Comparison of ENCODE assay signal across 36 cellular contexts in genomic region chr7:82255706-82256105, GRCh38.
"Had no signal": no experiment of that assay in that cellular context is flagged by ENCODE, and none has a peak within 500 bp of the region (broad histone marks: within the 10 kb centered on the region; RNA-seq: fewer than 3 reads in every experiment).

No MANE protein-coding gene starts in this region.

- H3K27me3 Mint-ChIP-seq: activated B cell treated with CpG ODN at 0.5 μM for 24 hours; activated CD4-positive, alpha-beta memory T cell treated with anti-CD3 and anti-CD28 coated beads for 36 hours; activated CD4-positive, alpha-beta T cell treated with anti-CD3 and anti-CD28 coated beads, Interleukin-2, amount 10 ng/mL, durations not matched to agents 24 days and 14 days; activated CD8-positive, alpha-beta T cell treated with anti-CD3 and anti-CD28 coated beads for 36 hours; activated naive CD8-positive, alpha-beta T cell treated with anti-CD3 and anti-CD28 coated beads for 36 hours; activated T-helper 17 cell treated with anti-CD3 and anti-CD28 coated beads, Interleukin-2, amount 50 U/mL, for 72 hours had no signal

- ATAC-seq: activated CD8-positive, alpha-beta T cell treated with anti-CD3 and anti-CD28 coated beads for 36 hours; activated naive CD4-positive, alpha-beta T cell treated with anti-CD3 and anti-CD28 coated beads, Interleukin-2, amount 50 U/mL, for 72 hours; activated T-cell treated with anti-CD3 and anti-CD28 coated beads, Interleukin-2, amount 50 U/mL, for 4 hours; activated T-cell treated with anti-CD3 and anti-CD28 coated beads, Interleukin-2, amount 50 U/mL, for 72 hours; activated T-helper 17 cell treated with anti-CD3 and anti-CD28 coated beads, Interleukin-2, amount 50 U/mL, for 72 hours; body of pancreas had no signal

- H3K9me3 Mint-ChIP-seq: activated B cell treated with CpG ODN at 0.5 μM for 24 hours; activated CD4-positive, alpha-beta T cell treated with anti-CD3 and anti-CD28 coated beads, Interleukin-2, amount 10 ng/mL, durations not matched to agents 24 days and 14 days; activated naive CD4-positive, alpha-beta T cell treated with anti-CD3 and anti-CD28 coated beads for 36 hours; activated naive CD8-positive, alpha-beta T cell treated with anti-CD3 and anti-CD28 coated beads for 36 hours; activated T-cell treated with anti-CD3 and anti-CD28 coated beads, Interleukin-2, amount 50 U/mL, for 4 hours; activated T-helper 1 cell treated with anti-CD3 and anti-CD28 coated beads, Interleukin-12 subunit alpha, Interleukin-12 subunit beta, Interleukin-2, Interleukin-4 antibody, amounts not matched to agents 30 ng/mL and 10 ng/mL and 1 ng/mL, durations not matched to agents 14 hours and 24 hours and 36 hours; T-helper 1 cell treated with Interleukin-12 subunit alpha and Interleukin-12 subunit beta and Interleukin-4 antibody, amounts not matched to agents 30 μg/mL and 1 μg/mL, for 36 hours; T-helper 2 cell treated with Interferon-gamma antibody and Interleukin-4, amounts not matched to agents 5 μg/mL and 100 μg/mL, for 36 hours had no signal

- H3K4me1 Mint-ChIP-seq: activated B cell treated with CpG ODN at 0.5 μM for 24 hours; activated CD4-positive, alpha-beta T cell treated with anti-CD3 and anti-CD28 coated beads, Interleukin-2, amount 10 ng/mL, durations not matched to agents 24 days and 14 days; activated naive CD8-positive, alpha-beta T cell treated with anti-CD3 and anti-CD28 coated beads for 36 hours; activated T-helper 17 cell treated with anti-CD3 and anti-CD28 coated beads, Interleukin-2, amount 50 U/mL, for 72 hours had no signal

- H3K4me3 ChIP-seq: adrenal gland, ascending aorta, body of pancreas, breast epithelium had no signal

- FAIRE-seq: TTC549 had no signal

- H3K27ac ChIP-seq: adrenal gland, ascending aorta, body of pancreas, brain microvascular endothelial cell, breast epithelium, VCaP had no signal

- H3K27me3 ChIP-seq: adrenal gland, ascending aorta, body of pancreas, brain microvascular endothelial cell, breast epithelium had no signal

- H3K9me3 ChIP-seq: adrenal gland, ascending aorta, body of pancreas, breast epithelium had no signal

- H3K4me1 ChIP-seq: body of pancreas, breast epithelium had no signal

- DNase-seq: activated B cell treated with CpG ODN at 0.5 μM for 24 hours; activated CD4-positive, alpha-beta memory T cell treated with anti-CD3 and anti-CD28 coated beads for 36 hours; activated CD4-positive, alpha-beta T cell treated with anti-CD3 and anti-CD28 coated beads for 4 hours; activated CD4-positive, alpha-beta T cell treated with anti-CD3 and anti-CD28 coated beads, Interleukin-2, amount 10 ng/mL, durations not matched to agents 24 days and 14 days; activated CD4-positive, alpha-beta T cell treated with anti-CD3 and anti-CD28 coated beads, Interleukin-2, amount 50 U/mL, for 1 hour; activated CD4-positive, alpha-beta T cell treated with anti-CD3 and anti-CD28 coated beads, Interleukin-2, amount 50 U/mL, for 4 hours; activated CD4-positive, CD25-positive, alpha-beta regulatory T cell treated with anti-CD3 and anti-CD28 coated beads, Interleukin-2, amount 50 U/mL, for 72 hours; activated CD8-positive, alpha-beta memory T cell treated with anti-CD3 and anti-CD28 coated beads, Interleukin-2, amount 50 U/mL, for 4 hours; activated CD8-positive, alpha-beta T cell treated with anti-CD3 and anti-CD28 coated beads for 36 hours; activated effector memory CD4-positive, alpha-beta T cell treated with anti-CD3 and anti-CD28 coated beads, Interleukin-2, amount 50 U/mL, for 16 hours; activated gamma-delta T cell treated with Interleukin-2 at 50 U/mL for 16 hours; activated naive CD4-positive, alpha-beta T cell; activated naive CD4-positive, alpha-beta T cell treated with anti-CD3 and anti-CD28 coated beads for 36 hours; activated naive CD4-positive, alpha-beta T cell treated with anti-CD3 and anti-CD28 coated beads, Interleukin-2, amount 50 U/mL, for 16 hours; activated naive CD8-positive, alpha-beta T cell treated with anti-CD3 and anti-CD28 coated beads for 36 hours; activated T-cell treated with anti-CD3 and anti-CD28 coated beads for 4 hours; activated T-cell treated with anti-CD3 and anti-CD28 coated beads, Interleukin-2, amount 50 U/mL, for 1 hour; activated T-cell treated with anti-CD3 and anti-CD28 coated beads, Interleukin-2, amount 50 U/mL, for 4 hours; activated T-cell treated with anti-CD3 and anti-CD28 coated beads, Interleukin-2, amount 50 U/mL, for 72 hours; adrenal gland; amniotic stem cell; body of pancreas; brain microvascular endothelial cell; central memory CD4-positive, alpha-beta T cell; T-helper 1 cell; T-helper 2 cell; T-helper 9 cell had no signal

- H3K4me3 Mint-ChIP-seq: activated B cell treated with CpG ODN at 0.5 μM for 24 hours; activated CD4-positive, alpha-beta memory T cell treated with anti-CD3 and anti-CD28 coated beads for 36 hours; activated CD4-positive, alpha-beta T cell treated with anti-CD3 and anti-CD28 coated beads, Interleukin-2, amount 10 ng/mL, durations not matched to agents 24 days and 14 days; activated CD8-positive, alpha-beta T cell treated with anti-CD3 and anti-CD28 coated beads for 36 hours; activated naive CD4-positive, alpha-beta T cell treated with anti-CD3 and anti-CD28 coated beads for 36 hours; activated naive CD8-positive, alpha-beta T cell treated with anti-CD3 and anti-CD28 coated beads for 36 hours; activated T-cell treated with anti-CD3 and anti-CD28 coated beads, Interleukin-2, amount 50 U/mL, for 4 hours; activated T-cell treated with anti-CD3 and anti-CD28 coated beads, Interleukin-2, amount 50 U/mL, for 72 hours; activated T-helper 1 cell treated with anti-CD3 and anti-CD28 coated beads, Interleukin-12 subunit alpha, Interleukin-12 subunit beta, Interleukin-2, Interleukin-4 antibody, amounts not matched to agents 30 ng/mL and 10 ng/mL and 1 ng/mL, durations not matched to agents 14 hours and 24 hours and 36 hours; activated T-helper 17 cell treated with anti-CD3 and anti-CD28 coated beads, Interleukin-2, amount 50 U/mL, for 72 hours; T-helper 1 cell treated with Interleukin-12 subunit alpha and Interleukin-12 subunit beta and Interleukin-4 antibody, amounts not matched to agents 30 μg/mL and 1 μg/mL, for 36 hours; T-helper 2 cell treated with Interferon-gamma antibody and Interleukin-4, amounts not matched to agents 5 μg/mL and 100 μg/mL, for 36 hours had no signal

- H3K36me3 Mint-ChIP-seq: activated CD4-positive, alpha-beta memory T cell treated with anti-CD3 and anti-CD28 coated beads for 36 hours; activated naive CD4-positive, alpha-beta T cell treated with anti-CD3 and anti-CD28 coated beads, Interleukin-2, amount 50 U/mL, for 72 hours; activated naive CD8-positive, alpha-beta T cell treated with anti-CD3 and anti-CD28 coated beads for 36 hours had no signal

- H3K36me3 ChIP-seq: adrenal gland, ascending aorta, brain microvascular endothelial cell, breast epithelium had no signal

- H3K27ac Mint-ChIP-seq: activated B cell treated with CpG ODN at 0.5 μM for 24 hours; activated CD4-positive, alpha-beta memory T cell treated with anti-CD3 and anti-CD28 coated beads for 36 hours; activated CD4-positive, alpha-beta T cell treated with anti-CD3 and anti-CD28 coated beads, Interleukin-2, amount 10 ng/mL, durations not matched to agents 24 days and 14 days; activated CD8-positive, alpha-beta T cell treated with anti-CD3 and anti-CD28 coated beads for 36 hours; activated naive CD4-positive, alpha-beta T cell treated with anti-CD3 and anti-CD28 coated beads for 36 hours; activated naive CD4-positive, alpha-beta T cell treated with anti-CD3 and anti-CD28 coated beads, Interleukin-2, amount 50 U/mL, for 72 hours; activated naive CD8-positive, alpha-beta T cell treated with anti-CD3 and anti-CD28 coated beads for 36 hours; activated T-cell treated with anti-CD3 and anti-CD28 coated beads, Interleukin-2, amount 50 U/mL, for 72 hours; activated T-helper 1 cell treated with anti-CD3 and anti-CD28 coated beads, Interleukin-12 subunit alpha, Interleukin-12 subunit beta, Interleukin-2, Interleukin-4 antibody, amounts not matched to agents 30 ng/mL and 10 ng/mL and 1 ng/mL, durations not matched to agents 14 hours and 24 hours and 36 hours; activated T-helper 17 cell treated with anti-CD3 and anti-CD28 coated beads, Interleukin-2, amount 50 U/mL, for 72 hours; T-helper 1 cell treated with Interleukin-12 subunit alpha and Interleukin-12 subunit beta and Interleukin-4 antibody, amounts not matched to agents 30 μg/mL and 1 μg/mL, for 36 hours; T-helper 2 cell treated with Interferon-gamma antibody and Interleukin-4, amounts not matched to agents 5 μg/mL and 100 μg/mL, for 36 hours had no signal
